ENCODE assay signal across 1 cellular context in genomic region chr17:40809721-40810421, GRCh38.
TF ChIP-seq lines count a peak whose summit lies in the region.

No MANE protein-coding gene starts in this region.

TF ChIP-seq in IMR-90, 13 proteins besides CTCF, POLR2A, EP300 and RAD21:
- TF ChIP-seq BHLHE40 (IDR thresholded peaks at IDR 0.05; ENCODE audit: low read depth, low read length): no peak
- no peak for TF ChIP-seq MXI1 (IDR thresholded peaks at IDR 0.05; ENCODE audit: borderline replicate concordance, low read depth, low read length)
- TF ChIP-seq CHD1 (IDR thresholded peaks at IDR 0.05; ENCODE audit: low read depth, low read length): no peak
- TF ChIP-seq MAZ (IDR thresholded peaks at IDR 0.05; ENCODE audit: borderline replicate concordance, low read depth, low read length): no peak
- TF ChIP-seq NFE2L2 (IDR thresholded peaks at IDR 0.05; ENCODE audit: low read depth, low read length): no peak
- TF ChIP-seq FOS (IDR thresholded peaks at IDR 0.05; ENCODE audit: low read depth, low read length): no peak
- no peak for TF ChIP-seq USF2 (IDR thresholded peaks at IDR 0.05; ENCODE audit: low read depth, low read length)
- TF ChIP-seq RCOR1 (IDR thresholded peaks at IDR 0.05; ENCODE audit: insufficient replicate concordance, low read length): no peak
- no peak for TF ChIP-seq MAFK (IDR thresholded peaks at IDR 0.05; ENCODE audit: low read depth, low read length)
- TF ChIP-seq SMC3 (IDR thresholded peaks at IDR 0.05; ENCODE audit: low read depth, low read length): no peak
- TF ChIP-seq RFX5 (IDR thresholded peaks at IDR 0.05; ENCODE audit: low read depth, low read length): no peak
- no peak for TF ChIP-seq ELK1 (IDR thresholded peaks at IDR 0.05; ENCODE audit: borderline replicate concordance, low read depth, low read length)
- no peak for TF ChIP-seq CEBPB (IDR thresholded peaks at IDR 0.05; ENCODE audit: low read depth, low read length)
